13 cellular contexts compared by ENCODE assay signal in the genomic region with DNA sequence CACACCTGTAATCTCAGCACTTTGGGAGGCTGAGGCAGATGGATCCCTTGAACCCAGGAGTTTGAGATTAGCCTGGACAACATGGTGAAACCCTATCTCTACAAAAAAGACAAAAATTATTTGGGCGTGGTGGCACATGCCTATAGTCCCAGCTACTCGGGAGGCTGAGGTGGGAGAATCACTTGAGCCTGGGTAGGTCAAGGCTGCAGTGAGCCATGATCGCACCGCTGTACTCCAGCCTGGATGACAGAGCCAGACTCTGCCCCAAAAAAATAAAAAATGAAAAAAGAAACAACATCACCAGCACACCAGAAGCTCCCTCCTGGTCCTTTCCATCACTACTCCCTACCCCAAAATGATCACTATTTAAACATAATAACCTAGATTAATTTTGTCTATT. TPM values are rescaled to one million over a fixed set of nuclear protein-coding genes. Genes with fewer than 3 reads are reported as not detected.
DNase-seq lines count a peak whose midpoint lies in the region; FAIRE-seq and TF ChIP-seq lines count a peak whose summit lies in the region.
"Had no signal": no experiment of that assay in that cellular context is flagged by ENCODE, and none has a peak within 500 bp of the region (broad histone marks: within the 10 kb centered on the region; RNA-seq: fewer than 3 reads in every experiment).

No MANE protein-coding gene starts in this region.

- H3K27me3 Mint-ChIP-seq in activated naive CD8-positive, alpha-beta T cell = peaks cover 2% of the 10 kb centered on the region

- H3K36me3 Mint-ChIP-seq in activated naive CD8-positive, alpha-beta T cell = peaks cover 11% of the 10 kb centered on the region

- H3K9me3 ChIP-seq in BLaER1 (0 out of 2 replicates have a peak, but pooled peaks cover 3% of the 10 kb centered on the region), HEK293 (ENCODE audit: control insufficient read depth, insufficient read depth, low read depth, low read length) (no peaks in the 10 kb centered on the region), keratinocyte (ENCODE audit: control insufficient read depth, low read depth, low read length) (no peaks in the 10 kb centered on the region), esophagus squamous epithelium (no peaks in the 10 kb centered on the region), MG63 (no peaks in the 10 kb centered on the region)

- H3K9me1 ChIP-seq in keratinocyte (ENCODE audit: control insufficient read depth, extremely low read depth, insufficient read depth, low read length) = no peaks in the 10 kb centered on the region

- peak overlapping the region; percentile 77 for H3K4me2 ChIP-seq in BLaER1
- H3K4me2 ChIP-seq in keratinocyte (ENCODE audit: control insufficient read depth, extremely low read depth, insufficient read depth, low read depth, low read length) = peak overlapping the region; percentile 90

- dilution Hi-C loops in keratinocyte (cut with MboI; ENCODE audit: extremely low pct_ligation_motif_present, low sequenced_read_pairs) = no loop called here

- H3K9ac ChIP-seq in BLaER1 = no peak overlapping the region
- H3K9ac ChIP-seq in keratinocyte (ENCODE audit: control insufficient read depth, extremely low read depth, insufficient read depth, low read length) = peak overlapping the region; percentile 91

- H3K36me3 ChIP-seq in BLaER1 (peaks cover 21% of the 10 kb centered on the region), HEK293 (ENCODE audit: control insufficient read depth in 2 of 2, insufficient read depth in 1 of 2, low read length in 2 of 2) (peaks cover under 1 to 15% of the 10 kb centered on the region in 2 experiments; a peak in 2 of 3 replicates), keratinocyte (ENCODE audit: control insufficient read depth in 2 of 2, extremely low read depth in 1 of 2, insufficient read depth in 2 of 2, low read length in 2 of 2) (peaks cover 6 to 16% of the 10 kb centered on the region in 2 experiments), esophagus squamous epithelium (peaks cover 0 to 13% (median 0%) of the 10 kb centered on the region in 3 donors), MG63 (peaks cover 9% of the 10 kb centered on the region)

- no peak overlapping the region for H3K27ac Mint-ChIP-seq in activated naive CD8-positive, alpha-beta T cell
- H3K27ac Mint-ChIP-seq: CD8-positive, alpha-beta T cell had no signal

- peaks cover 58% of the 10 kb centered on the region for H3K4me1 Mint-ChIP-seq in activated naive CD8-positive, alpha-beta T cell (ENCODE audit: low read depth)

- no peak for TF ChIP-seq POLR2A in esophagus squamous epithelium (IDR thresholded peaks at IDR 0.05)

- DNase-seq in keratinocyte (ENCODE audit: low read depth, low spot score) (no peak), esophagus squamous epithelium (lab: John Stamatoyannopoulos, UW) (no peak), MG63 (no peak), H4 (ENCODE audit: low spot score) (no peak), LoVo (ENCODE audit: low spot score) (no peak)
- DNase-seq: anterior cingulate cortex; CD8-positive, alpha-beta T cell; Kasumi-1; T-helper 9 cell had no signal

- no peak for TF ChIP-seq CTCF in HEK293 (tag by site-specific recombination; IDR thresholded peaks at IDR 0.05)
- TF ChIP-seq CTCF in keratinocyte (optimal IDR thresholded peaks at IDR 0.05 in 1 of 3, IDR thresholded peaks at IDR 0.05 in 1 of 3, conservative IDR thresholded peaks at IDR 0.05 in 1 of 3; ENCODE audit: extremely low read depth in 1 of 3, insufficient read depth in 2 of 3, low read length in 3 of 3) = no peak
- no peak for TF ChIP-seq CTCF in esophagus squamous epithelium (IDR thresholded peaks at IDR 0.05)

- intact Hi-C loops in esophagus squamous epithelium (cut with DNase I) = no loop called here

- H4K20me1 ChIP-seq in BLaER1 (peaks cover 64% of the 10 kb centered on the region), keratinocyte (ENCODE audit: control insufficient read depth, extremely low read depth, insufficient read depth, low read length) (peaks cover 3% of the 10 kb centered on the region)

- 75 to 96% methylated on average over 3 to 4 of the region's 4 CpGs for WGBS in esophagus squamous epithelium, 2 donors

- H3K79me2 ChIP-seq in keratinocyte (ENCODE audit: control insufficient read depth, insufficient read depth, low read length) = peaks cover 91% of the 10 kb centered on the region

- H3K4me3 Mint-ChIP-seq in activated naive CD8-positive, alpha-beta T cell = peak overlapping the region; percentile 100
- H3K4me3 Mint-ChIP-seq: CD8-positive, alpha-beta T cell had no signal

- POLR2A ChIA-PET in HEK293 (lab: Yijun Ruan, JAX) = interaction anchor here (1.4 kb wide), 1 partner anchor 254 kb away, joined by 3 read pairs; the partner anchor contains the start of gene METAP2

- no peak overlapping the region for H3K4me3 ChIP-seq in BLaER1
- H3K4me3 ChIP-seq in HEK293 (ENCODE audit: low read depth, low read length) = peak overlapping the region; percentile 9
- H3K4me3 ChIP-seq in keratinocyte (ENCODE audit: control insufficient read depth in 2 of 3, extremely low read depth in 1 of 3, insufficient read depth in 2 of 3, low read depth in 1 of 3, low read length in 3 of 3) = peak overlapping the region; percentile 62 to 100 (median 83)
- no peak overlapping the region for H3K4me3 ChIP-seq in esophagus squamous epithelium
- no peak overlapping the region for H3K4me3 ChIP-seq in MG63

- H3K27me3 ChIP-seq in BLaER1 (no peaks in the 10 kb centered on the region), keratinocyte (ENCODE audit: control insufficient read depth, extremely low read depth, insufficient read depth, low read length) (no peaks in the 10 kb centered on the region), esophagus squamous epithelium (no peaks in the 10 kb centered on the region), MG63 (no peaks in the 10 kb centered on the region)

- no peaks in the 10 kb centered on the region for H3K9me3 Mint-ChIP-seq in activated naive CD8-positive, alpha-beta T cell (ENCODE audit: low read depth)
- H3K9me3 Mint-ChIP-seq: CD8-positive, alpha-beta T cell had no signal

- CTCF ChIA-PET in HEK293 (lab: Yijun Ruan, JAX) = no interaction called here

- no peak for FAIRE-seq in keratinocyte (lab: Jason Lieb, UNC)
- FAIRE-seq: endometrium had no signal

- H3K4me1 ChIP-seq in BLaER1 (peaks cover 27% of the 10 kb centered on the region), HEK293 (ENCODE audit: control insufficient read depth, insufficient read depth, low read length) (peaks cover 4% of the 10 kb centered on the region; the same call in 1 of the 2 replicates), keratinocyte (ENCODE audit: control insufficient read depth, extremely low read depth, insufficient read depth, low read length) (peaks cover 37% of the 10 kb centered on the region), esophagus squamous epithelium (peaks cover 9 to 76% (median 17%) of the 10 kb centered on the region in 3 donors)

- H3K27ac ChIP-seq in BLaER1 (no peak overlapping the region), HEK293 (ENCODE audit: extremely low read depth, low read depth, low read length) (no peak overlapping the region; the same call in 1 of the 2 replicates), keratinocyte (ENCODE audit: control insufficient read depth, insufficient read depth, low read length) (peak overlapping the region; percentile 89), esophagus squamous epithelium (peak overlapping the region in 2 of 4 donors; percentile 2 to 99)

- H2AFZ ChIP-seq in keratinocyte (ENCODE audit: control insufficient read depth, low read length) = no peak overlapping the region

TF ChIP-seq in HEK293, 187 proteins besides CTCF, POLR2A, EP300 and RAD21:
- TF ChIP-seq, protein P1, sequence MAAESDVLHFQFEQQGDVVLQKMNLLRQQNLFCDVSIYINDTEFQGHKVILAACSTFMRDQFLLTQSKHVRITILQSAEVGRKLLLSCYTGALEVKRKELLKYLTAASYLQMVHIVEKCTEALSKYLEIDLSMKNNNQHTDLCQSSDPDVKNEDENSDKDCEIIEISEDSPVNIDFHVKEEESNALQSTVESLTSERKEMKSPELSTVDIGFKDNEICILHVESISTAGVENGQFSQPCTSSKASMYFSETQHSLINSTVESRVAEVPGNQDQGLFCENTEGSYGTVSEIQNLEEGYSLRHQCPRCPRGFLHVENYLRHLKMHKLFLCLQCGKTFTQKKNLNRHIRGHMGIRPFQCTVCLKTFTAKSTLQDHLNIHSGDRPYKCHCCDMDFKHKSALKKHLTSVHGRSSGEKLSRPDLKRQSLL (tag by site-specific recombination; IDR thresholded peaks at IDR 0.05) = 0 out of 2 replicates have a peak, but pooled peaks have one; percentile 52
- no peak for TF ChIP-seq SETDB1 (IDR thresholded peaks at IDR 0.05; ENCODE audit: insufficient read length, low read length)

RNA-seq across cellular contexts. Expression of gene VEZT, which starts 2.6 kb away (rescaled TPM):
- 106 to 183 TPM (median 169 TPM) in 3 replicates for polyA plus RNA-seq in keratinocyte
- polyA plus RNA-seq in keratinocyte (2011; ENCODE audit: low read depth) = 123 TPM
- polyA plus RNA-seq in keratinocyte (2011; cell fraction: cytosol; rRNA removed) = 78.2 and 178 TPM in 2 replicates
- 163 and 205 TPM in 2 replicates for polyA plus RNA-seq in keratinocyte (2011; cell fraction: nucleus; rRNA removed)
- 35.9 and 70.7 TPM in 2 replicates for polyA plus RNA-seq in keratinocyte (2012; ENCODE audit: low replicate concordance)
- 32.8 to 160 TPM (median 127 TPM) in 3 replicates for polyA minus RNA-seq in keratinocyte
- polyA minus RNA-seq in keratinocyte (2011; cell fraction: cytosol; rRNA and poly(A)+ RNA removed) = 69.1 TPM
- polyA minus RNA-seq in keratinocyte (2011; cell fraction: nucleus; rRNA and poly(A)+ RNA removed) = 104 and 211 TPM in 2 replicates
- total RNA-seq in esophagus squamous epithelium = 10 to 100 TPM; 27.7 to 82.0 (median 45.3) TPM
- total RNA-seq in MG63 (2014; rRNA removed; shearing (Covaris generic); ENCODE audit: low replicate concordance) = 26.4 and 31.4 TPM in 2 replicates
- total RNA-seq in H4 (2014; rRNA removed; shearing (Covaris generic)) = 71.2 and 89.0 TPM in 2 replicates

RNA-seq across cellular contexts. Expression of gene FGD6, which starts 2.9 kb away (rescaled TPM):
- polyA plus RNA-seq in keratinocyte = 40.4 to 54.2 TPM (median 50.8 TPM) in 3 replicates
- polyA plus RNA-seq in keratinocyte (2011; ENCODE audit: low read depth) = 6.6 TPM
- 25.0 and 52.1 TPM in 2 replicates for polyA plus RNA-seq in keratinocyte (2011; cell fraction: cytosol; rRNA removed)
- polyA plus RNA-seq in keratinocyte (2011; cell fraction: nucleus; rRNA removed) = 75.5 and 92.1 TPM in 2 replicates
- 9.7 and 34.8 TPM in 2 replicates for polyA plus RNA-seq in keratinocyte (2012; ENCODE audit: low replicate concordance)
- 16.1 to 84.1 TPM (median 45.5 TPM) in 3 replicates for polyA minus RNA-seq in keratinocyte
- 58.5 TPM for polyA minus RNA-seq in keratinocyte (2011; cell fraction: cytosol; rRNA and poly(A)+ RNA removed)
- 60.4 and 108 TPM in 2 replicates for polyA minus RNA-seq in keratinocyte (2011; cell fraction: nucleus; rRNA and poly(A)+ RNA removed)
- total RNA-seq in esophagus squamous epithelium = 10 to 100 TPM; 10.0 to 19.1 (median 13.2) TPM
- total RNA-seq in MG63 (2014; rRNA removed; shearing (Covaris generic); ENCODE audit: low replicate concordance) = 0.40 and 0.91 TPM in 2 replicates
- total RNA-seq in H4 (2014; rRNA removed; shearing (Covaris generic)) = 6.6 and 8.1 TPM in 2 replicates

Comparison
In these comparisons a context has a peak if more than half of its experiments do, and no peak if none do; other contexts are left out.
1. H3K4me3 ChIP-seq: peak in HEK293 (single experiment) and keratinocyte (3 of 3); none in BLaER1 (single experiment), esophagus squamous epithelium (0 of 4) and MG63 (single experiment).